10 cellular contexts compared by ENCODE assay signal in genomic region chr11:47987310-47987709, GRCh38. TPM values are rescaled to one million over a fixed set of nuclear protein-coding genes. Genes with fewer than 3 reads are reported as not detected.
DNase-seq lines count a peak whose midpoint lies in the region; ATAC-seq and TF ChIP-seq lines count a peak whose summit lies in the region.
"Had no signal": no experiment of that assay in that cellular context is flagged by ENCODE, and none has a peak within 500 bp of the region (broad histone marks: within the 10 kb centered on the region; RNA-seq: fewer than 3 reads in every experiment).

No MANE protein-coding gene starts in this region.

- no peaks in the 10 kb centered on the region for H3K27me3 ChIP-seq in CD8-positive, alpha-beta T cell (ENCODE audit: insufficient read depth, low read length)
- no peaks in the 10 kb centered on the region for H3K27me3 ChIP-seq in muscle layer of duodenum (ENCODE audit: low read depth, low read length)

- no peak overlapping the region for H3K27ac ChIP-seq in CD8-positive, alpha-beta T cell (ENCODE audit: low read depth, low read length)
- H3K27ac ChIP-seq in muscle layer of duodenum (ENCODE audit: low read length) = peak overlapping the region; percentile 5

- H3K4me3 Mint-ChIP-seq in CD8-positive, alpha-beta T cell = no peak overlapping the region
- no peak overlapping the region for H3K4me3 Mint-ChIP-seq in HFFc6
- H3K4me3 Mint-ChIP-seq in activated T-helper 1 cell treated with anti-CD3 and anti-CD28 coated beads, Interleukin-12 subunit alpha, Interleukin-12 subunit beta, Interleukin-2, Interleukin-4 antibody, amounts not matched to agents 30 ng/mL and 10 ng/mL and 1 ng/mL, durations not matched to agents 14 hours and 24 hours and 36 hours = no peak overlapping the region

- CTCF ChIA-PET in CD8-positive, alpha-beta T cell (lab: Charles Lee) = no interaction called here

- H3K36me3 ChIP-seq in CD8-positive, alpha-beta T cell (ENCODE audit: insufficient read depth, low read length) = no peaks in the 10 kb centered on the region
- no peaks in the 10 kb centered on the region for H3K36me3 ChIP-seq in muscle layer of duodenum (ENCODE audit: control insufficient read depth in 1 of 2, insufficient read depth in 2 of 2, low read length in 2 of 2)

- no peak for ATAC-seq in CD8-positive, alpha-beta T cell
- ATAC-seq in HG03565 (IDR thresholded peaks at IDR 0.05; ENCODE audit: unreplicated experiment) (no peak), HG03469 (IDR thresholded peaks at IDR 0.05; ENCODE audit: unreplicated experiment) (no peak), HG03108 (IDR thresholded peaks at IDR 0.05; ENCODE audit: unreplicated experiment) (no peak)

- H3K4me1 Mint-ChIP-seq in CD8-positive, alpha-beta T cell (ENCODE audit: low read depth) = peaks cover 65% of the 10 kb centered on the region
- H3K4me1 Mint-ChIP-seq in HFFc6 (ENCODE audit: low read depth) = peaks cover 66% of the 10 kb centered on the region
- peaks cover 72% of the 10 kb centered on the region for H3K4me1 Mint-ChIP-seq in activated T-helper 1 cell treated with anti-CD3 and anti-CD28 coated beads, Interleukin-12 subunit alpha, Interleukin-12 subunit beta, Interleukin-2, Interleukin-4 antibody, amounts not matched to agents 30 ng/mL and 10 ng/mL and 1 ng/mL, durations not matched to agents 14 hours and 24 hours and 36 hours (ENCODE audit: low read depth)

- H3K9me3 ChIP-seq in CD8-positive, alpha-beta T cell (ENCODE audit: low read length) = no peaks in the 10 kb centered on the region
- no peaks in the 10 kb centered on the region for H3K9me3 ChIP-seq in muscle layer of duodenum (ENCODE audit: control insufficient read depth in 1 of 2, low read length in 2 of 2)

- no peak overlapping the region for H3K4me3 ChIP-seq in CD8-positive, alpha-beta T cell (ENCODE audit: low read depth, low read length)
- peak overlapping the region in 1 of 2 donors; percentile 1 for H3K4me3 ChIP-seq in muscle layer of duodenum (ENCODE audit: low read depth in 1 of 2, low read length in 2 of 2)

- H3K9me3 Mint-ChIP-seq in CD8-positive, alpha-beta T cell = no peaks in the 10 kb centered on the region
- H3K9me3 Mint-ChIP-seq in HFFc6 = no peaks in the 10 kb centered on the region
- no peaks in the 10 kb centered on the region for H3K9me3 Mint-ChIP-seq in activated T-helper 1 cell treated with anti-CD3 and anti-CD28 coated beads, Interleukin-12 subunit alpha, Interleukin-12 subunit beta, Interleukin-2, Interleukin-4 antibody, amounts not matched to agents 30 ng/mL and 10 ng/mL and 1 ng/mL, durations not matched to agents 14 hours and 24 hours and 36 hours

- POLR2A ChIA-PET in CD8-positive, alpha-beta T cell (lab: Charles Lee) = no interaction called here

- no peaks in the 10 kb centered on the region for H3K27me3 Mint-ChIP-seq in CD8-positive, alpha-beta T cell (ENCODE audit: low read depth)
- no peaks in the 10 kb centered on the region; the same call in 1 of the 2 replicates for H3K27me3 Mint-ChIP-seq in HFFc6 (ENCODE audit: insufficient read depth)
- no peaks in the 10 kb centered on the region for H3K27me3 Mint-ChIP-seq in activated T-helper 1 cell treated with anti-CD3 and anti-CD28 coated beads, Interleukin-12 subunit alpha, Interleukin-12 subunit beta, Interleukin-2, Interleukin-4 antibody, amounts not matched to agents 30 ng/mL and 10 ng/mL and 1 ng/mL, durations not matched to agents 14 hours and 24 hours and 36 hours (ENCODE audit: insufficient read depth)

- TF ChIP-seq CTCF in CD8-positive, alpha-beta T cell (IDR thresholded peaks at IDR 0.05) = no peak
- TF ChIP-seq CTCF in HFFc6 (IDR thresholded peaks at IDR 0.05) = no peak

- peaks cover 4% of the 10 kb centered on the region for H3K36me3 Mint-ChIP-seq in CD8-positive, alpha-beta T cell
- H3K36me3 Mint-ChIP-seq in HFFc6 (ENCODE audit: low read depth) = peaks cover 9% of the 10 kb centered on the region
- H3K36me3 Mint-ChIP-seq in activated T-helper 1 cell treated with anti-CD3 and anti-CD28 coated beads, Interleukin-12 subunit alpha, Interleukin-12 subunit beta, Interleukin-2, Interleukin-4 antibody, amounts not matched to agents 30 ng/mL and 10 ng/mL and 1 ng/mL, durations not matched to agents 14 hours and 24 hours and 36 hours (ENCODE audit: low read depth) = peaks cover 31% of the 10 kb centered on the region

- peaks cover 39% of the 10 kb centered on the region for H3K4me1 ChIP-seq in CD8-positive, alpha-beta T cell (ENCODE audit: insufficient read depth, low read length)
- H3K4me1 ChIP-seq in muscle layer of duodenum (ENCODE audit: control insufficient read depth in 1 of 2, insufficient read depth in 2 of 2, low read length in 2 of 2) = peaks cover 4 to 16% of the 10 kb centered on the region in 2 donors

- peak overlapping the region; percentile 37 for H3K27ac Mint-ChIP-seq in CD8-positive, alpha-beta T cell
- peak overlapping the region; percentile 61 for H3K27ac Mint-ChIP-seq in HFFc6
- peak overlapping the region; percentile 68 for H3K27ac Mint-ChIP-seq in activated T-helper 1 cell treated with anti-CD3 and anti-CD28 coated beads, Interleukin-12 subunit alpha, Interleukin-12 subunit beta, Interleukin-2, Interleukin-4 antibody, amounts not matched to agents 30 ng/mL and 10 ng/mL and 1 ng/mL, durations not matched to agents 14 hours and 24 hours and 36 hours

- intact Hi-C loops in CD8-positive, alpha-beta T cell (cut with DNase I, micrococcal nuclease) = no loop called here
- intact Hi-C loops in activated T-helper 1 cell treated with anti-CD3 and anti-CD28 coated beads, Interleukin-12 subunit alpha, Interleukin-12 subunit beta, Interleukin-2, Interleukin-4 antibody, amounts not matched to agents 30 ng/mL and 10 ng/mL and 1 ng/mL, durations not matched to agents 14 hours and 24 hours and 36 hours (cut with micrococcal nuclease) = no loop called here

- DNase-seq in CD8-positive, alpha-beta T cell = no peak
- no peak for DNase-seq in HFFc6
- no peak for DNase-seq in activated T-helper 1 cell treated with anti-CD3 and anti-CD28 coated beads, Interleukin-12 subunit alpha, Interleukin-12 subunit beta, Interleukin-2, Interleukin-4 antibody, amounts not matched to agents 30 ng/mL and 10 ng/mL and 1 ng/mL, durations not matched to agents 14 hours and 24 hours and 36 hours (ENCODE audit: low spot score)
- no peak for DNase-seq in medulla oblongata (ENCODE audit: extremely low spot score)
- DNase-seq: DMS79 treated with DMSO at 0.1 percent for 48 hours, NCI-H2171 treated with DMSO at 0.1 percent for 48 hours had no signal

RNA-seq across cellular contexts. Expression of gene PTPRJ, which starts 7.0 kb away (rescaled TPM):
- 10 to 100 TPM; 26.9 to 31.4 TPM for total RNA-seq in CD8-positive, alpha-beta T cell
- 10 to 100 TPM; 15.7 to 20.8 (median 19.2) TPM for total RNA-seq in HFFc6 (2021; fragmentation: NEBNext Ultra II Directional; extraction: Animal tissue kit (Norgen Biotek cat#: 25700))
- 69.6 and 70.3 TPM in 2 replicates for total RNA-seq in activated T-helper 1 cell treated with anti-CD3 and anti-CD28 coated beads, Interleukin-12 subunit alpha, Interleukin-12 subunit beta, Interleukin-2, Interleukin-4 antibody, amounts not matched to agents 30 ng/mL and 10 ng/mL and 1 ng/mL, durations not matched to agents 14 hours and 24 hours and 36 hours
